14 cellular contexts compared by ENCODE assay signal in the genomic region with DNA sequence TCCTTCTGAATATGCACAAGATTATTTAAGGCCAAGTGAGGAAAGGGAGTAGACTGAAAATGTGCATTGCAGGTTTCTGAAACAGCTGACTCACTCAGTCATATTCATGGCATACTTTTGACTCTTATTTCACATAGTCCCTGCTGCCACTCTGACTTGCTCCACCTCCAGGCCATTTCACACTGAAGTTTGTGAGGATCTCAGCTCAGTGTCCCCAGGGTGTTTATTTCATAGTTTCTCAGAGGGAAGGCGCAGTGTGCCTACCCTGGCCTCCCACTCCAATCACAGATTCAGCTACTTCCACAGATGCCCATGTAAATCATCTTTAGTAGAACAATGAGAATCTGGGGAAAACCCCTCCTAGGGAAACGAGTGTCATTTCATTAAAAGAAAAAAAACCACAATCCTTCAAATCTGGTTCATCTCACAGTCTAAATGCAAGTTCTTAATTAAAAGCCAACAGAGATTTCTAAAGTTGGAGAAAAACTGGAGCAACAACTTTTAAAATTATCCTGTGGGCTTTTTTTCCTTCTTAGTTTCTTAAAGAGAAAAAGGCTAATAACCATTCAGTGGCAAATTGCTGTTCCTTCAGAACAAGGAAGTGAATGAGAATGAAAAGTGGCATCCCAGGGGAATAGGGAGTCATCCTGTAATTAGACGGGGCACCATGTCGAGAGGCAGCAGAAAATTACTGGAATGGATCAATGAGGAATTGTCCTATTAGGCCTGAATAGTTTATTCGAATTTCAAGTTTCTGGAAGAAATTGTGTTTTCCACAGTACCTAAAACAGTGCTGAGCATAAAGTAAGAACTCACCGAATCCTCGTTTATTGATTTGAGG.
DNase-seq lines count a peak whose midpoint lies in the region; ATAC-seq and TF ChIP-seq lines count a peak whose summit lies in the region.
"Had no signal": no experiment of that assay in that cellular context is flagged by ENCODE, and none has a peak within 500 bp of the region (broad histone marks: within the 10 kb centered on the region; RNA-seq: fewer than 3 reads in every experiment).

No MANE protein-coding gene starts in this region.

- TF ChIP-seq POLR2A in NB4 (IDR thresholded peaks at IDR 0.05; ENCODE audit: extremely low read depth, insufficient read length) (no peak), breast epithelium (IDR thresholded peaks at IDR 0.05) (no peak)

- DNase-seq in NCI-H345 (lab: John Stamatoyannopoulos, UW) (peak; percentile 9), NCI-H345 treated with DMSO at 0.1 percent for 48 hours (lab: John Stamatoyannopoulos, UW; ENCODE audit: unreplicated experiment) (no peak), NB4 (ENCODE audit: low read depth) (peak; percentile 11), breast epithelium (ENCODE audit: low spot score in 2 of 2) (no peak), retinal pigment epithelial cell (ENCODE audit: low read depth) (no peak), AG20443 (ENCODE audit: low spot score) (no peak)
- DNase-seq: activated CD4-positive, alpha-beta T cell treated with anti-CD3 and anti-CD28 coated beads, Interleukin-2, amount 50 U/mL, for 4 hours; activated naive CD8-positive, alpha-beta T cell treated with anti-CD3 and anti-CD28 coated beads for 36 hours; GF-D8; hypothalamus; midbrain; NCI-H2029 treated with DMSO at 0.1 percent for 48 hours had no signal

- no peaks in the 10 kb centered on the region for H3K36me3 ChIP-seq in breast epithelium

- H3K4me1 ChIP-seq in breast epithelium, result no peaks in the 10 kb centered on the region

- no peaks in the 10 kb centered on the region for H3K27me3 ChIP-seq in breast epithelium

- ATAC-seq in HG02610 (IDR thresholded peaks at IDR 0.05; ENCODE audit: unreplicated experiment), result no peak
- no peak for ATAC-seq in HG02938 (IDR thresholded peaks at IDR 0.05; ENCODE audit: unreplicated experiment)

- intact Hi-C loops in breast epithelium (cut with DNase I; ENCODE audit: low total_unique reads), result no loop called here

- H3K4me3 ChIP-seq in NB4 (ENCODE audit: low read depth, low read length) (no peak overlapping the region), breast epithelium (no peak overlapping the region), retinal pigment epithelial cell (ENCODE audit: low read length) (no peak overlapping the region)

- H3K27ac ChIP-seq in breast epithelium, result peak overlapping the region; percentile 66 to 71

- no peak for TF ChIP-seq CTCF in NB4 (IDR thresholded peaks at IDR 0.05; ENCODE audit: low read depth, low read length)
- TF ChIP-seq CTCF in breast epithelium (IDR thresholded peaks at IDR 0.05), result no peak
- peak; percentile 13 for TF ChIP-seq CTCF in retinal pigment epithelial cell (conservative IDR thresholded peaks at IDR 0.05; ENCODE audit: low read depth, low read length)

- no peaks in the 10 kb centered on the region for H3K9me3 ChIP-seq in breast epithelium

Comparison
In these comparisons a context has a peak if more than half of its experiments do, and no peak if none do; other contexts are left out.
1. DNase-seq: peak in NCI-H345 (single experiment) and NB4 (single experiment); none in NCI-H345 treated with DMSO at 0.1 percent for 48 hours (single experiment), breast epithelium (0 of 2), retinal pigment epithelial cell (single experiment) and AG20443 (single experiment).